32 cellular contexts compared by ENCODE assay signal in the genomic region with DNA sequence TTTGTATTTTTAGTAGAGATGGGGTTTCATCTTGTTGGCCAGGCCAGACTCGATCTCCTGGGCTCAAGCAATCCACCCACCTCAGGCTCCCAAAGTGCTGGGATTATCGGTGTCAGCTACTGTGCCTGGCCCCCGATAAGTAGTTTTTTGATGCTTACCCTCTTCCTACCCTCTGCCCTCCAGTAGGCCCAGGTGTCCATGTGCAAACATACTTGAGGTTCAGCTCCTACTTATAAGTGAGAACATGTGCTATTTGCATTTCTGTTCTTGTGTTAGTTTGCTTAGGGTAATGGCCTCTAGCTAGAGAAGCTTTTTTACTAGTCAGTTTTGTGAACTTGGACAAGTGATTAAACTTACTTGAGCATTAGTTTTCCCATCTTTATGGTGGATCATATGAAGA.
"Had no signal": no experiment of that assay in that cellular context is flagged by ENCODE, and none has a peak within 500 bp of the region (broad histone marks: within the 10 kb centered on the region; RNA-seq: fewer than 3 reads in every experiment).

No MANE protein-coding gene starts in this region.

- DNase-seq: activated effector memory CD4-positive, alpha-beta T cell treated with anti-CD3 and anti-CD28 coated beads, Interleukin-2, amount 50 U/mL, for 16 hours; activated effector memory CD4-positive, alpha-beta T cell treated with Interleukin-2 at 50 U/mL for 16 hours; activated gamma-delta T cell; activated gamma-delta T cell treated with Interleukin-2 at 50 U/mL for 16 hours; activated naive CD4-positive, alpha-beta T cell; activated naive CD4-positive, alpha-beta T cell treated with anti-CD3 and anti-CD28 coated beads for 36 hours; activated naive CD4-positive, alpha-beta T cell treated with anti-CD3 and anti-CD28 coated beads, Interleukin-2, amount 10 ng/mL, durations not matched to agents 7 days and 5 days; activated naive CD4-positive, alpha-beta T cell treated with anti-CD3 and anti-CD28 coated beads, Interleukin-2, amount 50 U/mL, for 16 hours; activated naive CD4-positive, alpha-beta T cell treated with Interleukin-2 at 50 U/mL for 16 hours; activated naive CD8-positive, alpha-beta T cell treated with anti-CD3 and anti-CD28 coated beads for 36 hours; activated naive CD8-positive, alpha-beta T cell treated with anti-CD3 and anti-CD28 coated beads, Interleukin-2, amount 10 ng/mL, durations not matched to agents 7 days and 5 days; activated naive CD8-positive, alpha-beta T cell treated with anti-CD3 and anti-CD28 coated beads, Interleukin-2, amount 50 U/mL, for 24 hours; activated T-cell treated with anti-CD3 and anti-CD28 coated beads, Interleukin-2, amount 50 U/mL, for 1 hour; activated T-cell treated with anti-CD3 and anti-CD28 coated beads, Interleukin-2, amount 50 U/mL, for 24 hours; activated T-cell treated with anti-CD3 and anti-CD28 coated beads, Interleukin-2, amount 50 U/mL, for 4 hours; activated T-cell treated with anti-CD3 and anti-CD28 coated beads, Interleukin-2, amount 50 U/mL, for 48 hours; activated T-cell treated with anti-CD3 and anti-CD28 coated beads, Interleukin-2, amount 50 U/mL, for 72 hours; adrenal gland; amniotic stem cell; amygdala; anterior cingulate cortex; aorta; body of pancreas; brain microvascular endothelial cell; caudate nucleus; central memory CD4-positive, alpha-beta T cell; cerebellar nuclear complex had no signal

- H3K4me3 ChIP-seq: adrenal gland, ascending aorta, body of pancreas, breast epithelium, cardiac muscle cell had no signal

- H3K36me3 ChIP-seq: adrenal gland, ascending aorta, brain microvascular endothelial cell, breast epithelium, cardiac muscle cell had no signal

- H3K4me1 ChIP-seq: adrenal gland, ascending aorta, body of pancreas, breast epithelium had no signal

- H3K27ac ChIP-seq: adrenal gland, ascending aorta, body of pancreas, brain microvascular endothelial cell, breast epithelium, cardiac muscle cell had no signal

- ATAC-seq: activated naive CD4-positive, alpha-beta T cell treated with anti-CD3 and anti-CD28 coated beads, Interleukin-2, amount 50 U/mL, for 72 hours; activated naive CD8-positive, alpha-beta T cell treated with anti-CD3 and anti-CD28 coated beads, Interleukin-2, amount 50 U/mL, for 24 hours; activated T-cell treated with anti-CD3 and anti-CD28 coated beads, Interleukin-2, amount 50 U/mL, for 4 hours; activated T-cell treated with anti-CD3 and anti-CD28 coated beads, Interleukin-2, amount 50 U/mL, for 72 hours; activated T-helper 17 cell treated with anti-CD3 and anti-CD28 coated beads, Interleukin-2, amount 50 U/mL, for 72 hours; body of pancreas had no signal

- H3K9me3 ChIP-seq: adrenal gland, ascending aorta, body of pancreas, breast epithelium had no signal

- H3K27me3 ChIP-seq: adrenal gland, ascending aorta, brain microvascular endothelial cell, breast epithelium, cardiac muscle cell had no signal
